Comparison of ENCODE assay signal across 1 cellular context in the genomic region with DNA sequence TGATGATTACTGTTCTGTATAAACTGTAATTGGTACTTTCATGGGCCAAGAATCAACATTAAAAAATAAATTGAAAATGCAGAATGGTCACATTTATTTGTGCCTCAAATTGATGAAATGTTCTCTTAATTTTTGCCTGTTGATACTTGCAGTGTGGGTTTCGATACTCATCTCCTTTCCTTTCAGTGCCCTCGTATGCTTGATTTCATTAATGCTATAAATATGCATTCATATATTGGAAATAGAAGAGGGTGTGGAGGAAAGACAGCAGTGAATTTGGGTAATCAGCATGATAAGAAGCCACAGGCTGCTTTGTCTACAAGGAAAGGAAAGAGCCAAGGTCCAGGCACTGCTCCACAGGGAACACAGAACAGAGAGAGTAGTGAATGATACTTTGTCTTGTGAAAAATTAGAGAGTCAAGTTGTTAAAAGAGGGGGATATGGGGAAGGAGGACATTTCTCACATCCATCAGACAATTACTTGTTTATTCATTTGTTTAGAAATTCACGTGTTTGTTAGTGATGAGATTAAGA.
TF ChIP-seq lines count a peak whose summit lies in the region.

No MANE protein-coding gene starts in this region.

TF ChIP-seq in IMR-90, 13 proteins besides CTCF, POLR2A, EP300 and RAD21 (continued from another document):
- TF ChIP-seq, protein P1, sequence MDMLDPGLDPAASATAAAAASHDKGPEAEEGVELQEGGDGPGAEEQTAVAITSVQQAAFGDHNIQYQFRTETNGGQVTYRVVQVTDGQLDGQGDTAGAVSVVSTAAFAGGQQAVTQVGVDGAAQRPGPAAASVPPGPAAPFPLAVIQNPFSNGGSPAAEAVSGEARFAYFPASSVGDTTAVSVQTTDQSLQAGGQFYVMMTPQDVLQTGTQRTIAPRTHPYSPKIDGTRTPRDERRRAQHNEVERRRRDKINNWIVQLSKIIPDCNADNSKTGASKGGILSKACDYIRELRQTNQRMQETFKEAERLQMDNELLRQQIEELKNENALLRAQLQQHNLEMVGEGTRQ (IDR thresholded peaks at IDR 0.05; ENCODE audit: low read depth, low read length): no peak
- TF ChIP-seq CEBPB (IDR thresholded peaks at IDR 0.05; ENCODE audit: low read depth, low read length): no peak
- no peak for TF ChIP-seq RCOR1 (IDR thresholded peaks at IDR 0.05; ENCODE audit: insufficient replicate concordance, low read length)
- no peak for TF ChIP-seq CHD1 (IDR thresholded peaks at IDR 0.05; ENCODE audit: low read depth, low read length)
- no peak for TF ChIP-seq BHLHE40 (IDR thresholded peaks at IDR 0.05; ENCODE audit: low read depth, low read length)
- TF ChIP-seq SMC3 (IDR thresholded peaks at IDR 0.05; ENCODE audit: low read depth, low read length): no peak
- TF ChIP-seq NFE2L2 (IDR thresholded peaks at IDR 0.05; ENCODE audit: low read depth, low read length): no peak
- TF ChIP-seq, protein P2, sequence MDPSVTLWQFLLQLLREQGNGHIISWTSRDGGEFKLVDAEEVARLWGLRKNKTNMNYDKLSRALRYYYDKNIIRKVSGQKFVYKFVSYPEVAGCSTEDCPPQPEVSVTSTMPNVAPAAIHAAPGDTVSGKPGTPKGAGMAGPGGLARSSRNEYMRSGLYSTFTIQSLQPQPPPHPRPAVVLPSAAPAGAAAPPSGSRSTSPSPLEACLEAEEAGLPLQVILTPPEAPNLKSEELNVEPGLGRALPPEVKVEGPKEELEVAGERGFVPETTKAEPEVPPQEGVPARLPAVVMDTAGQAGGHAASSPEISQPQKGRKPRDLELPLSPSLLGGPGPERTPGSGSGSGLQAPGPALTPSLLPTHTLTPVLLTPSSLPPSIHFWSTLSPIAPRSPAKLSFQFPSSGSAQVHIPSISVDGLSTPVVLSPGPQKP (IDR thresholded peaks at IDR 0.05; ENCODE audit: borderline replicate concordance, low read depth, low read length): no peak
